In genomic region chr3:194135806-194136518, GRCh38 we compare ENCODE assay signal across 8 cellular contexts. TPM values are rescaled to one million over a fixed set of nuclear protein-coding genes. Genes with fewer than 3 reads are reported as not detected.
A peak's percentile ranks its signal among the peaks of the same experiment; 100 is the strongest.
DNase-seq lines count a peak whose midpoint lies in the region; ATAC-seq and TF ChIP-seq lines count a peak whose summit lies in the region.

Gene HES1, plus strand, starts transcription at chr3:194136148. Its CDS starts 233 bp downstream, at chr3:194136381.

- peak within 1 kb of the TSS; percentile 51 for H3K9ac ChIP-seq in iPS-18a (ENCODE audit: low read length)

- TF ChIP-seq CTCF in GM23338 (conservative IDR thresholded peaks at IDR 0.05; ENCODE audit: low read depth in 2 of 2) (no peak), cardiac fibroblast (IDR thresholded peaks at IDR 0.05; ENCODE audit: low read depth, low read length) (no peak)

- no peaks in the 10 kb centered on the region; the same call in 1 of the 2 replicates for H4K20me1 ChIP-seq in GM23338 (replicated peaks; ENCODE audit: insufficient read depth)

- H3K27ac Mint-ChIP-seq in GM23338, result peak within 1 kb of the TSS; percentile 88; the same call in 1 of the 2 replicates

- peak; percentile 22 for ATAC-seq in GM23338

- H3K9me3 ChIP-seq in iPS-18a (ENCODE audit: control insufficient read depth, low read depth, low read length), result no peaks in the 10 kb centered on the region

- peaks cover 21% of the 10 kb centered on the region for H3K36me3 Mint-ChIP-seq in GM23338 (ENCODE audit: low read depth)

- H3K4me1 Mint-ChIP-seq in GM23338, result peaks cover 52% of the 10 kb centered on the region

- H3K27ac ChIP-seq in GM23338 (ENCODE audit: low read depth) (peak within 1 kb of the TSS; percentile 93), iPS-18a (ENCODE audit: low read length) (no peak within 1 kb of the TSS)

- H2AFZ ChIP-seq in GM23338, result no peak within 1 kb of the TSS

- H3K27me3 ChIP-seq in GM23338 (ENCODE audit: insufficient read depth) (peaks cover 23% of the 10 kb centered on the region), iPS-18a (ENCODE audit: control insufficient read depth, insufficient read depth, low read length) (peaks cover 53% of the 10 kb centered on the region)

- peak within 1 kb of the TSS; percentile 78 for H3K4me3 ChIP-seq in GM23338
- H3K4me3 ChIP-seq in cardiac fibroblast (replicated peaks in 1 of 2; ENCODE audit: low read depth in 2 of 2, low read length in 2 of 2), result peak within 1 kb of the TSS; percentile 69 to 74
- H3K4me3 ChIP-seq in iPS-18a (ENCODE audit: low read length), result peak within 1 kb of the TSS; percentile 83

- H3K79me2 ChIP-seq in GM23338 (replicated peaks; ENCODE audit: insufficient read depth), result peaks cover 12% of the 10 kb centered on the region

- H3K4me1 ChIP-seq in GM23338 (ENCODE audit: insufficient read depth) (peaks cover 48% of the 10 kb centered on the region), iPS-18a (ENCODE audit: control insufficient read depth, low read depth, low read length) (peaks cover 52% of the 10 kb centered on the region)

- H3K27me3 Mint-ChIP-seq in GM23338 (ENCODE audit: insufficient read depth, low read depth, poor library complexity), result peaks cover 40% of the 10 kb centered on the region

- peak within 1 kb of the TSS; percentile 89 for H3K4me3 Mint-ChIP-seq in GM23338

- no peaks in the 10 kb centered on the region for H3K36me3 ChIP-seq in GM23338 (ENCODE audit: insufficient read depth)
- H3K36me3 ChIP-seq in iPS-18a (ENCODE audit: control insufficient read depth, low read depth, low read length), result peaks cover 4% of the 10 kb centered on the region

- no peaks in the 10 kb centered on the region for H3K9me3 Mint-ChIP-seq in GM23338

- DNase-seq in DMS153 treated with DMSO at 0.1 percent for 48 hours (lab: John Stamatoyannopoulos, UW; ENCODE audit: unreplicated experiment) (peak; percentile 97), GM23338 (ENCODE audit: low spot score) (peak; percentile 98), NCI-H1105 treated with DMSO at 0.1 percent for 48 hours (lab: John Stamatoyannopoulos, UW) (peak; percentile 95), SW 1271 (lab: John Stamatoyannopoulos, UW) (peak; percentile 93 to 96), cardiac fibroblast (ENCODE audit: low read depth in 2 of 2) (peak; percentile 98 to 99), retina (peak; percentile 95), cerebellar nuclear complex (lab: John Stamatoyannopoulos, UW) (no peak)

- H3K9me2 ChIP-seq in GM23338 (ENCODE audit: insufficient read depth), result no peaks in the 10 kb centered on the region

- peaks cover 17% of the 10 kb centered on the region; the same call in 1 of the 2 replicates for H3F3A ChIP-seq in GM23338 (replicated peaks; ENCODE audit: low read depth)

- H3K4me2 ChIP-seq in GM23338, result peak within 1 kb of the TSS; percentile 90

TF ChIP-seq in GM23338, 12 proteins besides CTCF, POLR2A, EP300 and RAD21:
- TF ChIP-seq ZNF114 (CRISPR knock-in tag; IDR thresholded peaks at IDR 0.05), result peak; percentile 99; the same call in 1 of the 2 replicates
- no peak for TF ChIP-seq JUNB (IDR thresholded peaks at IDR 0.05; ENCODE audit: unreplicated experiment)
- peak; percentile 51; the same call in 1 of the 2 replicates for TF ChIP-seq CREB1 (CRISPR knock-in tag; IDR thresholded peaks at IDR 0.05; ENCODE audit: low read depth)
- TF ChIP-seq NANOG (IDR thresholded peaks at IDR 0.05; ENCODE audit: borderline replicate concordance), result 0 out of 2 replicates have a peak, but pooled peaks have one; percentile 22
- TF ChIP-seq EZH2phosphoT487 (IDR thresholded peaks at IDR 0.05; ENCODE audit: unreplicated experiment), result no peak
- no peak for TF ChIP-seq EZH2 (IDR thresholded peaks at IDR 0.05; ENCODE audit: low read depth, unreplicated experiment)
- peak; percentile 66 for TF ChIP-seq REST (IDR thresholded peaks at IDR 0.05; ENCODE audit: unreplicated experiment)
- peak; percentile 95 for TF ChIP-seq POLR2AphosphoS5 (IDR thresholded peaks at IDR 0.05; ENCODE audit: low read depth)

RNA-seq across cellular contexts. Expression of gene HES1, which starts in this region (rescaled TPM):
- total RNA-seq in GM23338 (2014; rRNA removed; shearing (Covaris generic)), result 40.3 and 42.7 TPM in 2 replicates
- polyA plus RNA-seq in GM23338 (2016; fragmentation: Nextera tagmentation; extraction: Ambion mirVana), result 59.3 and 60.8 TPM in 2 replicates

Comparison
In these comparisons a context has a peak if more than half of its experiments do, and no peak if none do; other contexts are left out.
1. DNase-seq: peak in DMS153 treated with DMSO at 0.1 percent for 48 hours (single experiment), GM23338 (single experiment), NCI-H1105 treated with DMSO at 0.1 percent for 48 hours (single experiment), SW 1271 (2 of 2), cardiac fibroblast (2 of 2) and retina (single experiment); none in cerebellar nuclear complex (0 of 2).
2. Peak in every context shown above with its lines, with median percentiles within 50 percentile points of each other: H3K4me3 ChIP-seq.